Comparison of ENCODE assay signal across 7 cellular contexts in the genomic region with DNA sequence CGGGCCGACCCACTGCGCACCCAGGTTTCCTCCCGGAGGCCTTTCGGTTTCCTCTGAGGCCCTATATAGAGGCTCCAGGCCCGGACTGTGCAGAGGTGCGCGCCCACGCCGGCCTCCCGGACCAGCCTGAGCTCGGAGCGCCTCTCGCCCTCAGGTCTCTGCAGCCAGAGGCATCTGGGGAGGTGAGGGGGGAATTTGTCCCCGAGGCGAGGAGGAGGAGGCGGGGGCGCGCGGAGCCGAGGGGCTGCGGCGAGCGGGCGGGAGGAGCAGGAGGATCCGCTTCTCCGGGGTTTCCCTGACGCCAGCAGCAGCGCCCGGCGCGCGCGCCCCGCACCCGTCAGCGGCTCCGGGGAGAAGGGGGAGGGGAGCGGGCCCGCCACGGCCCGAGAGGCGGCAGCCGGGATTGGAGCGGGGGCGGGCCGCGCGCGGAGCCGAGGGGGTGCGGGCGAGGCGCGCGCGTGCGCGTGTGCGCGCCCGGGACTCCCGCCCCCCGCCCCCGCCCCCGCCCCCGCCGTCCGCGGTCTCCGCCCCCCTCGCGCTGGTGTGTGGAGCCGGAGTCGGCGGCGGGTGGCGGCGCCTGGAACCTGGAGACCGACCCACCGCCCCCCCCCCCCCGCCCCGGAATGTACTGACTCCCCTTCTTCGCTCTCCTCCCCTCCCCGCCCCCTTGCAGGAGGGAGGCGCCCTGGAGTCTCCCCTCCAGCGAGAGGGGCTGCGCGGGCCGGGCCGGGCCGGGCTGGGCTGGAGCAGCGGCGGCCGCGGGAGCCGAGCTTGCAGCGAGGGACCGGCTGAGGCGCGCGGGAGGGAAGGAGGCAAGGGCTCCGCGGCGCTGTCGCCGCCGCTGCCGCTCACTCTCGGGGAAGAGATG. TPM values are rescaled to one million over a fixed set of nuclear protein-coding genes. Genes with fewer than 3 reads are reported as not detected.
DNase-seq lines count a peak whose midpoint lies in the region; ATAC-seq lines count a peak whose summit lies in the region.

A gene with protein sequence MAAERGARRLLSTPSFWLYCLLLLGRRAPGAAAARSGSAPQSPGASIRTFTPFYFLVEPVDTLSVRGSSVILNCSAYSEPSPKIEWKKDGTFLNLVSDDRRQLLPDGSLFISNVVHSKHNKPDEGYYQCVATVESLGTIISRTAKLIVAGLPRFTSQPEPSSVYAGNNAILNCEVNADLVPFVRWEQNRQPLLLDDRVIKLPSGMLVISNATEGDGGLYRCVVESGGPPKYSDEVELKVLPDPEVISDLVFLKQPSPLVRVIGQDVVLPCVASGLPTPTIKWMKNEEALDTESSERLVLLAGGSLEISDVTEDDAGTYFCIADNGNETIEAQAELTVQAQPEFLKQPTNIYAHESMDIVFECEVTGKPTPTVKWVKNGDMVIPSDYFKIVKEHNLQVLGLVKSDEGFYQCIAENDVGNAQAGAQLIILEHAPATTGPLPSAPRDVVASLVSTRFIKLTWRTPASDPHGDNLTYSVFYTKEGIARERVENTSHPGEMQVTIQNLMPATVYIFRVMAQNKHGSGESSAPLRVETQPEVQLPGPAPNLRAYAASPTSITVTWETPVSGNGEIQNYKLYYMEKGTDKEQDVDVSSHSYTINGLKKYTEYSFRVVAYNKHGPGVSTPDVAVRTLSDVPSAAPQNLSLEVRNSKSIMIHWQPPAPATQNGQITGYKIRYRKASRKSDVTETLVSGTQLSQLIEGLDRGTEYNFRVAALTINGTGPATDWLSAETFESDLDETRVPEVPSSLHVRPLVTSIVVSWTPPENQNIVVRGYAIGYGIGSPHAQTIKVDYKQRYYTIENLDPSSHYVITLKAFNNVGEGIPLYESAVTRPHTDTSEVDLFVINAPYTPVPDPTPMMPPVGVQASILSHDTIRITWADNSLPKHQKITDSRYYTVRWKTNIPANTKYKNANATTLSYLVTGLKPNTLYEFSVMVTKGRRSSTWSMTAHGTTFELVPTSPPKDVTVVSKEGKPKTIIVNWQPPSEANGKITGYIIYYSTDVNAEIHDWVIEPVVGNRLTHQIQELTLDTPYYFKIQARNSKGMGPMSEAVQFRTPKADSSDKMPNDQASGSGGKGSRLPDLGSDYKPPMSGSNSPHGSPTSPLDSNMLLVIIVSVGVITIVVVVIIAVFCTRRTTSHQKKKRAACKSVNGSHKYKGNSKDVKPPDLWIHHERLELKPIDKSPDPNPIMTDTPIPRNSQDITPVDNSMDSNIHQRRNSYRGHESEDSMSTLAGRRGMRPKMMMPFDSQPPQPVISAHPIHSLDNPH (N-terminal part only) (plus strand): TSS at position 653 of the 868 bp plus-strand sequence. CDS start 213 bp downstream, at position 866.

- no peaks in the 10 kb centered on the region for H3K9me3 Mint-ChIP-seq in dendritic cell treated with granulocyte-macrophage colony-stimulating factor and Interleukin-4, amounts not matched to agents 40 ng/mL and 50 ng/mL, for 4 days

- ATAC-seq in GM18909 (IDR thresholded peaks at IDR 0.05; ENCODE audit: poor library complexity, unreplicated experiment), result peak; percentile 57
- peak; percentile 64 for ATAC-seq in HG03159 (IDR thresholded peaks at IDR 0.05; ENCODE audit: unreplicated experiment)
- peak; percentile 91 for ATAC-seq in left lobe of liver

- H3K4me1 Mint-ChIP-seq in dendritic cell treated with granulocyte-macrophage colony-stimulating factor and Interleukin-4, amounts not matched to agents 40 ng/mL and 50 ng/mL, for 4 days (ENCODE audit: low read depth), result peaks cover 5% of the 10 kb centered on the region

- H3K27ac Mint-ChIP-seq in dendritic cell treated with granulocyte-macrophage colony-stimulating factor and Interleukin-4, amounts not matched to agents 40 ng/mL and 50 ng/mL, for 4 days, result no peak within 1 kb of the TSS

- H3K27me3 Mint-ChIP-seq in dendritic cell treated with granulocyte-macrophage colony-stimulating factor and Interleukin-4, amounts not matched to agents 40 ng/mL and 50 ng/mL, for 4 days, result peaks cover 43% of the 10 kb centered on the region

- peak within 1 kb of the TSS; percentile 67 for H3K4me3 Mint-ChIP-seq in dendritic cell treated with granulocyte-macrophage colony-stimulating factor and Interleukin-4, amounts not matched to agents 40 ng/mL and 50 ng/mL, for 4 days

- intact Hi-C loops in dendritic cell treated with granulocyte-macrophage colony-stimulating factor and Interleukin-4, amounts not matched to agents 40 ng/mL and 50 ng/mL, for 4 days (cut with micrococcal nuclease), result no loop called here

- H3K36me3 Mint-ChIP-seq in dendritic cell treated with granulocyte-macrophage colony-stimulating factor and Interleukin-4, amounts not matched to agents 40 ng/mL and 50 ng/mL, for 4 days (ENCODE audit: low read depth), result no peaks in the 10 kb centered on the region

- DNase-seq in NCI-H460 (ENCODE audit: extremely low read depth, low read depth) (peak; percentile 70), left lobe of liver (ENCODE audit: low spot score) (peak; percentile 92)
- DNase-seq in activated CD4-positive, alpha-beta T cell treated with anti-CD3 and anti-CD28 coated beads, Interleukin-2, amount 50 U/mL, for 48 hours, result peak; percentile 74 to 79
- peak; percentile 70 for DNase-seq in stimulated activated CD4-positive, alpha-beta T cell treated with anti-CD3 and anti-CD28 coated beads, Interleukin-1b, Interleukin-23, amount 100 ng/mL, for 48 hours

RNA-seq across cellular contexts. Expression of the gene that starts here (rescaled TPM):
- 8.0 and 8.2 TPM in 2 replicates for total RNA-seq in NCI-H460 (2014; rRNA removed; shearing (Covaris generic))
- polyA plus RNA-seq in NCI-H460 (2014; cell fraction: nucleus; rRNA removed), result 4.7 and 6.0 TPM in 2 replicates
- 9.2 TPM for total RNA-seq in left lobe of liver

Comparison
In these comparisons a context has a peak if more than half of its experiments do, and no peak if none do; other contexts are left out.
1. Peak in every context shown above with its lines: DNase-seq and ATAC-seq.